10 cellular contexts compared by ENCODE assay signal in the genomic region with DNA sequence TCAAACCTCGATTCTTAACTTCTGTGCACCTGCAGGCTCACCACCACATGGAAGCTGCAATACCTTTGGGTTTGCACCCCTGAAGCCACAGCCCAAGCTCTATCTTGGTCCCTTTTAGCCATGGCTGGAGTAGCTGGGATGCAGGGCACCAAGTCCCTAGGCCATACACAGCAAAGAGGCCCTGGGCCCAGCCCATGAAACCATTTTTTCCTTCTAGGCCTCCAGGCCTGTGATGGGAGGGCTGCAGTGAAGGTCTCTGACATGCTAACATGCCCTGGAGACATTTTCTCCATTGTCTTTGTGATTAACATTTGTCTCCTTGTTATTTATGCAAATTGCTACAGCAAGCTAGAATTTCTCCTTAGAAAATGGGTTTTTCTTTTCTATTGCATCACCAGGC.
"Had no signal": no experiment of that assay in that cellular context is flagged by ENCODE, and none has a peak within 500 bp of the region (broad histone marks: within the 10 kb centered on the region; RNA-seq: fewer than 3 reads in every experiment).

No MANE protein-coding gene starts in this region.

- H3K27ac ChIP-seq: KMS-11 had no signal

- DNase-seq: H9, HCEC 1CT, HFFc6, IMR-90, KBM-7 had no signal

- H2AFZ ChIP-seq: GM23338 had no signal

- H3K9ac ChIP-seq: KMS-11 had no signal

- FAIRE-seq: H1, H54, HTR-8/SVneo had no signal

- H3K4me3 ChIP-seq: GM23338 had no signal

- H3K4me2 ChIP-seq: GM23338, KMS-11 had no signal

- ATAC-seq: GM23338 had no signal
